Comparison of ENCODE assay signal across 1 cellular context in genomic region chr17:44917456-44917855, GRCh38.
TF ChIP-seq lines count a peak whose summit lies in the region.

No MANE protein-coding gene starts in this region.

TF ChIP-seq in A549, 52 proteins besides CTCF, POLR2A, EP300 and RAD21:
- TF ChIP-seq NFE2L2 (conservative IDR thresholded peaks at IDR 0.05; ENCODE audit: low read length) (no peak), JUNB (IDR thresholded peaks at IDR 0.05) (no peak), HOXB13 (CRISPR knock-in tag; IDR thresholded peaks at IDR 0.05; ENCODE audit: low read depth) (no peak), TP53 (CRISPR knock-in tag; IDR thresholded peaks at IDR 0.05) (no peak), JUN (IDR thresholded peaks at IDR 0.05) (no peak), E2F6 (IDR thresholded peaks at IDR 0.05; ENCODE audit: borderline replicate concordance, low read depth) (no peak), CEBPB (IDR thresholded peaks at IDR 0.05) (no peak), RFX5 (IDR thresholded peaks at IDR 0.05) (no peak), CBX2 (IDR thresholded peaks at IDR 0.05; ENCODE audit: borderline replicate concordance, low read depth) (no peak), HOXA7 (CRISPR knock-in tag; IDR thresholded peaks at IDR 0.05) (no peak), ZSCAN20 (CRISPR knock-in tag; IDR thresholded peaks at IDR 0.05) (no peak), EHMT2 (IDR thresholded peaks at IDR 0.05; ENCODE audit: low read depth) (no peak)
